In genomic region chr1:8350914-8351684, GRCh38 we compare ENCODE assay signal across 11 cellular contexts. TPM values are rescaled to one million over a fixed set of nuclear protein-coding genes. Genes with fewer than 3 reads are reported as not detected.
A peak's percentile ranks its signal among the peaks of the same experiment; 100 is the strongest.
DNase-seq lines count a peak whose midpoint lies in the region; ATAC-seq and TF ChIP-seq lines count a peak whose summit lies in the region.
"Had no signal": no experiment of that assay in that cellular context is flagged by ENCODE, and none has a peak within 500 bp of the region (broad histone marks: within the 10 kb centered on the region; RNA-seq: fewer than 3 reads in every experiment).

No MANE protein-coding gene starts in this region.

- peak overlapping the region; percentile 15 for H3K27ac Mint-ChIP-seq in dendritic cell treated with granulocyte-macrophage colony-stimulating factor and Interleukin-4, amounts not matched to agents 40 ng/mL and 50 ng/mL, for 4 days

- H3K27me3 ChIP-seq in cardiac muscle cell (no peaks in the 10 kb centered on the region), heart right ventricle (no peaks in the 10 kb centered on the region), vagina (no peaks in the 10 kb centered on the region)
- H3K27me3 ChIP-seq: spleen had no signal

- ATAC-seq in heart right ventricle (no peak), GM19395 (IDR thresholded peaks at IDR 0.05; ENCODE audit: unreplicated experiment) (no peak), GM18517 (IDR thresholded peaks at IDR 0.05; ENCODE audit: unreplicated experiment) (no peak)

- H3K36me3 ChIP-seq in cardiac muscle cell, result peaks cover 26% of the 10 kb centered on the region
- peaks cover 0 to 41% (median 15%) of the 10 kb centered on the region in 9 donors for H3K36me3 ChIP-seq in heart right ventricle
- H3K36me3 ChIP-seq in vagina, result peaks cover 0 to 26% of the 10 kb centered on the region in 2 donors

- TF ChIP-seq POLR2A in vagina (IDR thresholded peaks at IDR 0.05), result no peak

- no peak overlapping the region for H3K4me3 Mint-ChIP-seq in dendritic cell treated with granulocyte-macrophage colony-stimulating factor and Interleukin-4, amounts not matched to agents 40 ng/mL and 50 ng/mL, for 4 days

- H3K4me1 Mint-ChIP-seq in dendritic cell treated with granulocyte-macrophage colony-stimulating factor and Interleukin-4, amounts not matched to agents 40 ng/mL and 50 ng/mL, for 4 days (ENCODE audit: low read depth), result peaks cover 5% of the 10 kb centered on the region

- H3K36me3 Mint-ChIP-seq in dendritic cell treated with granulocyte-macrophage colony-stimulating factor and Interleukin-4, amounts not matched to agents 40 ng/mL and 50 ng/mL, for 4 days (ENCODE audit: low read depth), result peaks cover 39% of the 10 kb centered on the region

- peak overlapping the region; percentile 54 for H3K27ac ChIP-seq in cardiac muscle cell
- H3K27ac ChIP-seq in heart right ventricle, result peak overlapping the region in 4 of 10 donors; percentile 4 to 82 (median 78)
- H3K27ac ChIP-seq in vagina, result peak overlapping the region; percentile 0

- H3K4me1 ChIP-seq in cardiac muscle cell (ENCODE audit: low read depth), result no peaks in the 10 kb centered on the region
- peaks cover 13 to 70% (median 49%) of the 10 kb centered on the region in 9 donors for H3K4me1 ChIP-seq in heart right ventricle
- H3K4me1 ChIP-seq in vagina, result peaks cover 19% of the 10 kb centered on the region

- H3K9me3 Mint-ChIP-seq in dendritic cell treated with granulocyte-macrophage colony-stimulating factor and Interleukin-4, amounts not matched to agents 40 ng/mL and 50 ng/mL, for 4 days, result no peaks in the 10 kb centered on the region

- intact Hi-C loops in heart right ventricle (cut with DNase I), result loop anchor here in 5 of 10 donors (5.0 to 10.0 kb wide), 6 partner anchors 64 to 374 kb away; no protein-coding TSS in a partner anchor
- intact Hi-C loops in dendritic cell treated with granulocyte-macrophage colony-stimulating factor and Interleukin-4, amounts not matched to agents 40 ng/mL and 50 ng/mL, for 4 days (cut with micrococcal nuclease), result no loop called here
- intact Hi-C loops in vagina (cut with DNase I), result no loop called here

- no peak for TF ChIP-seq CTCF in cardiac muscle cell (IDR thresholded peaks at IDR 0.05; ENCODE audit: low read depth, low read length)
- TF ChIP-seq CTCF in heart right ventricle (IDR thresholded peaks at IDR 0.05), result no peak
- peak in 1 of 3 experiments; percentile 4 for TF ChIP-seq CTCF in vagina (IDR thresholded peaks at IDR 0.05)

- 93% methylated on average over 24 of the region's 24 CpGs for WGBS in heart right ventricle, 2 donors

- H3K9me3 ChIP-seq in cardiac muscle cell (ENCODE audit: low read depth), result no peaks in the 10 kb centered on the region
- H3K9me3 ChIP-seq in heart right ventricle, result no peaks in the 10 kb centered on the region
- no peaks in the 10 kb centered on the region for H3K9me3 ChIP-seq in vagina
- H3K9me3 ChIP-seq: spleen had no signal

- H3K4me3 ChIP-seq in cardiac muscle cell (no peak overlapping the region), heart right ventricle (no peak overlapping the region), vagina (no peak overlapping the region)
- H3K4me3 ChIP-seq: spleen had no signal

- DNase-seq in cardiac muscle cell (ENCODE audit: low read depth in 1 of 2, low spot score in 1 of 2) (no peak), heart right ventricle (no peak), myocyte (ENCODE audit: low read depth) (peak; percentile 68), vagina (ENCODE audit: extremely low spot score in 2 of 2) (no peak), amniotic stem cell (lab: John Stamatoyannopoulos, UW) (no peak)
- DNase-seq: kidney glomerular epithelial cell, NCI-H1417 treated with DMSO at 0.1 percent for 48 hours, spleen had no signal

- H3K27me3 Mint-ChIP-seq in dendritic cell treated with granulocyte-macrophage colony-stimulating factor and Interleukin-4, amounts not matched to agents 40 ng/mL and 50 ng/mL, for 4 days, result peaks cover 8% of the 10 kb centered on the region

RNA-seq across cellular contexts. Expression of gene SLC45A1, which starts 33.2 kb away (rescaled TPM):
- total RNA-seq in cardiac muscle cell (0.28 and 0.42 TPM in 2 replicates), heart right ventricle (1 to 10 TPM in 7 of 10 donors, under 1 TPM in 3; 0.53 to 2.7 (median 1.5) TPM), myocyte (0.70 and 0.94 TPM in 2 replicates), vagina (13.8 TPM)
- polyA plus RNA-seq in cardiac muscle cell (0.34 and 0.79 TPM in 2 replicates), heart right ventricle (1 to 10 TPM; 3.2 to 4.1 TPM)
- polyA plus RNA-seq in myocyte (2012), result 3.0 TPM
